ENCODE assay signal across 15 cellular contexts in genomic region chr6:1065986-1066385, GRCh38.
DNase-seq lines count a peak whose midpoint lies in the region; TF ChIP-seq lines count a peak whose summit lies in the region.
"Had no signal": no experiment of that assay in that cellular context is flagged by ENCODE, and none has a peak within 500 bp of the region (broad histone marks: within the 10 kb centered on the region; RNA-seq: fewer than 3 reads in every experiment).

No MANE protein-coding gene starts in this region.

- H2BK5ac ChIP-seq in mesendoderm (ENCODE audit: low read length), result no peak overlapping the region

- H3K18ac ChIP-seq in mesendoderm (ENCODE audit: low read length), result no peak overlapping the region

- no peaks in the 10 kb centered on the region for H4K20me1 ChIP-seq in hepatocyte (ENCODE audit: insufficient read depth, poor library complexity, severe bottlenecking)

- no peak overlapping the region for H2AK5ac ChIP-seq in mesendoderm (ENCODE audit: low read length)

- no peak overlapping the region for H3K23ac ChIP-seq in mesendoderm (ENCODE audit: low read length)

- H3K27ac ChIP-seq in coronary artery (no peak overlapping the region), hepatocyte (peak overlapping the region; percentile 13), mesendoderm (ENCODE audit: low read depth, low read length) (no peak overlapping the region)

- no peaks in the 10 kb centered on the region for H3K9me2 ChIP-seq in hepatocyte (replicated peaks; ENCODE audit: insufficient read depth)

- no peak overlapping the region for H4K5ac ChIP-seq in mesendoderm (ENCODE audit: low read length)

- H3K4me2 ChIP-seq in hepatocyte (no peak overlapping the region), mesendoderm (ENCODE audit: low read length) (no peak overlapping the region)

- H3K4ac ChIP-seq in mesendoderm (ENCODE audit: low read depth, low read length), result no peak overlapping the region

- no peak overlapping the region for H4K8ac ChIP-seq in mesendoderm (ENCODE audit: low read depth, low read length)

- H3K9me3 ChIP-seq in hepatocyte (ENCODE audit: low read depth), result no peaks in the 10 kb centered on the region

- DNase-seq in coronary artery (ENCODE audit: low spot score) (peak; percentile 28), hepatocyte (ENCODE audit: low spot score) (no peak), mesendoderm (peak; percentile 71), foreskin melanocyte (no peak), NCI-H1105 treated with DMSO at 0.1 percent for 48 hours (lab: John Stamatoyannopoulos, UW) (no peak)
- no peak for DNase-seq in activated T-cell treated with anti-CD3 and anti-CD28 coated beads, Interleukin-2, amount 50 U/mL, for 1 hour
- DNase-seq in stimulated activated naive CD4-positive, alpha-beta T cell treated with Interleukin-2 at 50 U/mL for 16 hours (lab: John Stamatoyannopoulos, UW), result no peak
- DNase-seq: C1 segment of cervical spinal cord; Calu3; CD4-positive, alpha-beta memory T cell; COR-L47; DMS53; DMS79 treated with DMSO at 0.1 percent for 48 hours; GF-D8; H9 had no signal

- WGBS in hepatocyte (ENCODE audit: low lambda C conversion rate, missing lambda C conversion rate), result 57% methylated on average over 8 of the region's 8 CpGs
- no CpG with 5 or more reads among the region's 8 CpGs for WGBS in mesendoderm (ENCODE audit: extremely low coverage, insufficient coverage, low lambda C conversion rate)

- H3K4me3 ChIP-seq in coronary artery, result no peak overlapping the region
- H3K4me3 ChIP-seq in hepatocyte, result no peak overlapping the region
- no peak overlapping the region for H3K4me3 ChIP-seq in mesendoderm (ENCODE audit: low read length)

- H3K4me1 ChIP-seq in hepatocyte (ENCODE audit: insufficient read depth) (peaks cover 17% of the 10 kb centered on the region), mesendoderm (ENCODE audit: control insufficient read depth, low read depth, low read length) (no peaks in the 10 kb centered on the region)

- H3K56ac ChIP-seq in mesendoderm (ENCODE audit: low read length), result no peak overlapping the region

- no peaks in the 10 kb centered on the region for H3K27me3 ChIP-seq in hepatocyte
- no peaks in the 10 kb centered on the region for H3K27me3 ChIP-seq in mesendoderm (ENCODE audit: insufficient read depth, low read length, poor library complexity)

- H3K79me2 ChIP-seq in hepatocyte (no peaks in the 10 kb centered on the region), mesendoderm (ENCODE audit: control insufficient read depth, insufficient read depth, low read length) (no peaks in the 10 kb centered on the region)

- H2BK120ac ChIP-seq in mesendoderm (ENCODE audit: low read depth, low read length), result no peak overlapping the region

- no peak overlapping the region for H2BK15ac ChIP-seq in mesendoderm (replicated peaks; ENCODE audit: low read depth)

- H3K36me3 ChIP-seq in hepatocyte (replicated peaks; ENCODE audit: insufficient read depth, low read depth) (no peaks in the 10 kb centered on the region), mesendoderm (ENCODE audit: control insufficient read depth, insufficient read depth, low read length) (no peaks in the 10 kb centered on the region)

- H2AFZ ChIP-seq in hepatocyte, result no peak overlapping the region

- H3K79me1 ChIP-seq in mesendoderm (ENCODE audit: low read length), result no peaks in the 10 kb centered on the region

- TF ChIP-seq CTCF in coronary artery (IDR thresholded peaks at IDR 0.05) (no peak), hepatocyte (IDR thresholded peaks at IDR 0.05; ENCODE audit: poor library complexity) (no peak)

- H3K9ac ChIP-seq in mesendoderm (ENCODE audit: low read length), result no peak overlapping the region

Comparison
In these comparisons a context has a peak if more than half of its experiments do, and no peak if none do; other contexts are left out.
1. DNase-seq: peak in coronary artery (single experiment) and mesendoderm (single experiment); none in hepatocyte (single experiment), foreskin melanocyte (single experiment), NCI-H1105 treated with DMSO at 0.1 percent for 48 hours (single experiment), activated T-cell treated with anti-CD3 and anti-CD28 coated beads, Interleukin-2, amount 50 U/mL, for 1 hour (single experiment) and stimulated activated naive CD4-positive, alpha-beta T cell treated with Interleukin-2 at 50 U/mL for 16 hours (single experiment).